8 cellular contexts compared by ENCODE assay signal in genomic region chr1:43414634-43415223, GRCh38. TPM values are rescaled to one million over a fixed set of nuclear protein-coding genes. Genes with fewer than 3 reads are reported as not detected.
A peak's percentile ranks its signal among the peaks of the same experiment; 100 is the strongest.
DNase-seq lines count a peak whose midpoint lies in the region; ATAC-seq and TF ChIP-seq lines count a peak whose summit lies in the region.

No MANE protein-coding gene starts in this region.

- no peaks in the 10 kb centered on the region for H3K4me1 ChIP-seq in SJCRH30

- intact Hi-C loops in head of caudate nucleus (cut with DNase I) = loop anchor here (2.0 kb wide), 1 partner anchor 188 kb away; no protein-coding TSS in a partner anchor

- peaks cover 12% of the 10 kb centered on the region for H3K36me3 ChIP-seq in SJCRH30

- H3K27ac ChIP-seq in SJCRH30 = no peak overlapping the region

- TF ChIP-seq CTCF in retinal pigment epithelial cell (conservative IDR thresholded peaks at IDR 0.05; ENCODE audit: low read depth, low read length) = peak; percentile 70

- H3K4me3 ChIP-seq in SJCRH30 = no peak overlapping the region
- H3K4me3 ChIP-seq in retinal pigment epithelial cell (ENCODE audit: low read length) = no peak overlapping the region

- H3K27me3 ChIP-seq in SJCRH30 = no peaks in the 10 kb centered on the region

- H3K9me3 ChIP-seq in SJCRH30 (replicated peaks) = no peaks in the 10 kb centered on the region

- DNase-seq in D341Med (ENCODE audit: low spot score) (peak; percentile 72), LHCN-M2 (ENCODE audit: low read depth) (peak; percentile 42), SJCRH30 (peak; percentile 71 to 83), head of caudate nucleus (peak in 41 of 42 donors; percentile 21 to 87 (median 53)), retinal pigment epithelial cell (ENCODE audit: low read depth) (no peak)
- peak; percentile 33 for DNase-seq in activated effector memory CD4-positive, alpha-beta T cell treated with Interleukin-2 at 50 U/mL for 16 hours

- no peak for ATAC-seq in GM19455 (IDR thresholded peaks at IDR 0.05; ENCODE audit: unreplicated experiment)
- no peak for ATAC-seq in GM18511 (IDR thresholded peaks at IDR 0.05; ENCODE audit: unreplicated experiment)

RNA-seq across cellular contexts. Expression of gene SZT2, which starts 25.0 kb away (rescaled TPM):
- total RNA-seq in LHCN-M2 (2014; rRNA removed) = 12.0 and 14.4 TPM in 2 replicates
- polyA plus RNA-seq in LHCN-M2 (2012) = 6.4 TPM
- total RNA-seq in SJCRH30 (2014; rRNA removed; shearing (Covaris generic)) = 15.5 and 19.5 TPM in 2 replicates

RNA-seq across cellular contexts. Expression of gene MED8, which starts 25.1 kb away (rescaled TPM):
- total RNA-seq in LHCN-M2 (2014; rRNA removed) = 31.5 and 31.7 TPM in 2 replicates
- polyA plus RNA-seq in LHCN-M2 (2012) = 40.8 TPM
- total RNA-seq in SJCRH30 (2014; rRNA removed; shearing (Covaris generic)) = 33.9 and 39.3 TPM in 2 replicates

RNA-seq across cellular contexts. Expression of gene HYI, which starts 39.0 kb away (rescaled TPM):
- total RNA-seq in LHCN-M2 (2014; rRNA removed) = 32.8 and 32.9 TPM in 2 replicates
- 57.7 TPM for polyA plus RNA-seq in LHCN-M2 (2012)
- 0.23 TPM in 1 of 2 replicates, not detected in the other for total RNA-seq in SJCRH30 (2014; rRNA removed; shearing (Covaris generic))

RNA-seq across cellular contexts. Expression of gene ELOVL1, which starts 46.9 kb away (rescaled TPM):
- total RNA-seq in LHCN-M2 (2014; rRNA removed) = 84.8 and 88.4 TPM in 2 replicates
- polyA plus RNA-seq in LHCN-M2 (2012) = 179 TPM
- 43.5 and 46.3 TPM in 2 replicates for total RNA-seq in SJCRH30 (2014; rRNA removed; shearing (Covaris generic))

RNA-seq across cellular contexts. Expression of gene CDC20, which starts 55.9 kb away (rescaled TPM):
- 203 and 206 TPM in 2 replicates for total RNA-seq in LHCN-M2 (2014; rRNA removed)
- 108 TPM for polyA plus RNA-seq in LHCN-M2 (2012)
- 181 and 185 TPM in 2 replicates for total RNA-seq in SJCRH30 (2014; rRNA removed; shearing (Covaris generic))

Comparison
In these comparisons a context has a peak if more than half of its experiments do, and no peak if none do; other contexts are left out.
1. RNA of gene HYI, which starts 39.0 kb away (total RNA-seq): 32.8 to 32.9 TPM in LHCN-M2; 0.23 TPM in SJCRH30; every median in the first group is over 10 times any median in the second.